Comparison of ENCODE assay signal across 8 cellular contexts in genomic region chr9:95004452-95005275, GRCh38.
DNase-seq lines count a peak whose midpoint lies in the region; ATAC-seq and TF ChIP-seq lines count a peak whose summit lies in the region.

No MANE protein-coding gene starts in this region.

- H3K4me3 Mint-ChIP-seq in natural killer cell treated with Interleukin-12 subunit alpha and Interleukin-12 subunit beta and Interleukin-15 and Interleukin-18, amount 100 ng/mL, for 72 hours, result peak overlapping the region; percentile 74

- H3K36me3 Mint-ChIP-seq in natural killer cell treated with Interleukin-12 subunit alpha and Interleukin-12 subunit beta and Interleukin-15 and Interleukin-18, amount 100 ng/mL, for 72 hours, result no peaks in the 10 kb centered on the region

- H3K27me3 ChIP-seq in fibroblast of lung (ENCODE audit: control insufficient read depth, insufficient read depth, low read length), result no peaks in the 10 kb centered on the region

- no peak overlapping the region for H2AFZ ChIP-seq in fibroblast of lung (ENCODE audit: low read length)

- no peak for TF ChIP-seq CTCF in fibroblast of lung (conservative IDR thresholded peaks at IDR 0.05 in 1 of 2, IDR thresholded peaks at IDR 0.05 in 1 of 2; ENCODE audit: low read depth in 1 of 2, low read length in 2 of 2)

- no peak overlapping the region for H3K27ac Mint-ChIP-seq in natural killer cell treated with Interleukin-12 subunit alpha and Interleukin-12 subunit beta and Interleukin-15 and Interleukin-18, amount 100 ng/mL, for 72 hours

- peak overlapping the region; percentile 92 for H3K9ac ChIP-seq in fibroblast of lung (ENCODE audit: insufficient read depth, low read length)

- peak overlapping the region; percentile 73 to 86 (median 79) for H3K4me3 ChIP-seq in fibroblast of lung (replicated peaks in 1 of 4; ENCODE audit: control extremely low read depth in 1 of 4, insufficient read depth in 1 of 4, low read depth in 3 of 4, low read length in 4 of 4)

- peak overlapping the region; percentile 76 for H3K4me2 ChIP-seq in fibroblast of lung (ENCODE audit: extremely low read depth, insufficient read depth, low read length)

- peaks cover 0 to 4% of the 10 kb centered on the region in 2 donors for H3K4me1 Mint-ChIP-seq in natural killer cell treated with Interleukin-12 subunit alpha and Interleukin-12 subunit beta and Interleukin-15 and Interleukin-18, amount 100 ng/mL, for 72 hours (ENCODE audit: low read depth in 2 of 2)

- H3K79me2 ChIP-seq in fibroblast of lung (ENCODE audit: control insufficient read depth, insufficient read depth, low read length), result peaks cover 47% of the 10 kb centered on the region

- peak; percentile 59 for DNase-seq in EH (ENCODE audit: low read depth)
- peak; percentile 23 for DNase-seq in NCI-H128 (lab: John Stamatoyannopoulos, UW; ENCODE audit: unreplicated experiment)
- DNase-seq in activated CD8-positive, alpha-beta memory T cell treated with anti-CD3 and anti-CD28 coated beads, Interleukin-2, amount 50 U/mL, for 48 hours, result peak; percentile 67
- peak; percentile 20 to 54 for DNase-seq in fibroblast of lung (ENCODE audit: low read depth in 2 of 2)
- DNase-seq in natural killer cell treated with Interleukin-12 subunit alpha and Interleukin-12 subunit beta and Interleukin-15 and Interleukin-18, amount 100 ng/mL, for 72 hours (ENCODE audit: low spot score), result no peak
- no peak for DNase-seq in foreskin melanocyte

- no peaks in the 10 kb centered on the region for H3K9me3 ChIP-seq in fibroblast of lung (ENCODE audit: control insufficient read depth, insufficient read depth, low read depth, low read length)

- H3K27ac ChIP-seq in fibroblast of lung (ENCODE audit: insufficient read depth, low read length), result peak overlapping the region; percentile 93

- no peaks in the 10 kb centered on the region for H4K20me1 ChIP-seq in fibroblast of lung (ENCODE audit: control insufficient read depth, extremely low read depth, insufficient read depth, low read length)

- peaks cover 18 to 20% of the 10 kb centered on the region in 2 donors for H3K27me3 Mint-ChIP-seq in natural killer cell treated with Interleukin-12 subunit alpha and Interleukin-12 subunit beta and Interleukin-15 and Interleukin-18, amount 100 ng/mL, for 72 hours

- H3K36me3 ChIP-seq in fibroblast of lung (ENCODE audit: control insufficient read depth, insufficient read depth, low read length), result no peaks in the 10 kb centered on the region

- no peaks in the 10 kb centered on the region for H3K9me3 Mint-ChIP-seq in natural killer cell treated with Interleukin-12 subunit alpha and Interleukin-12 subunit beta and Interleukin-15 and Interleukin-18, amount 100 ng/mL, for 72 hours

- peak; percentile 65 for ATAC-seq in GM21723 (IDR thresholded peaks at IDR 0.05; ENCODE audit: unreplicated experiment)
- ATAC-seq in natural killer cell treated with Interleukin-12 subunit alpha and Interleukin-12 subunit beta and Interleukin-15 and Interleukin-18, amount 100 ng/mL, for 72 hours, result peak; percentile 86 to 88
- ATAC-seq in GM19467 (IDR thresholded peaks at IDR 0.05; ENCODE audit: unreplicated experiment), result no peak

- H3K4me1 ChIP-seq in fibroblast of lung (ENCODE audit: control insufficient read depth, extremely low read depth, insufficient read depth, low read length), result peaks cover 4% of the 10 kb centered on the region

Comparison
In these comparisons a context has a peak if more than half of its experiments do, and no peak if none do; other contexts are left out.
1. DNase-seq: peak in EH (single experiment), NCI-H128 (single experiment), activated CD8-positive, alpha-beta memory T cell treated with anti-CD3 and anti-CD28 coated beads, Interleukin-2, amount 50 U/mL, for 48 hours (single experiment) and fibroblast of lung (2 of 2); none in natural killer cell treated with Interleukin-12 subunit alpha and Interleukin-12 subunit beta and Interleukin-15 and Interleukin-18, amount 100 ng/mL, for 72 hours (single experiment) and foreskin melanocyte (single experiment).